Comparison of ENCODE assay signal across 15 cellular contexts in the genomic region with DNA sequence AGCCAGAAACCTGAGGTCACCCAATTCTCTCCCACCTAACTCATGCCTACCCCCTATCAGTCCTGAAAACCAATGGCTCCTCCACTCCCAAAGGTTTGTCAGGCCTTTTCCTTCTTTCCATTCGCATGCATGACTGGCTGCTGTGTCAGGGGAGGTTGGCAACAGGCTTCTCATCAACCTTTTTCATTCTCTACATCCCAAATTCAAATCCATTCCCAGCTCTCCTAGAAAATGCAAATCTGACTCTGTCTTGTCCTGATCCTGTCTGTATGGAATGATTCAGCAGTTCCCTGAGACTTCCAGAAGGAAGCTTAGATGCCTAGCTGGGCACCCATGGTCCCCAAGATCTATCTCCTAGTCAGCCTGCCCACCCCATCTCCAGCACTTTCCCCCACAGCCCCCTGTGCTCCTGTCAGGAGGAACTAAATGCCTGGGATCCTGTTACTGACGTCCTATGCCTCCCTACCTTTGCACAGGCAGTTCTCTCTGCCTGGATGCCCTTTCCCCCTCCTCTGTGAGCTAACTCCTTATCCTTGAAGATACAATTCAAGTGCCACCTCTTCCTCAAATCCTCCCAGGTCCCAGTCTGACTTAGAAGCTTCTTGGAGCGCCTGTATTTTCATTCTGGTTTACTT. TPM values are rescaled to one million over a fixed set of nuclear protein-coding genes. Genes with fewer than 3 reads are reported as not detected.
DNase-seq lines count a peak whose midpoint lies in the region; ATAC-seq, FAIRE-seq and TF ChIP-seq lines count a peak whose summit lies in the region.
"Had no signal": no experiment of that assay in that cellular context is flagged by ENCODE, and none has a peak within 500 bp of the region (broad histone marks: within the 10 kb centered on the region; RNA-seq: fewer than 3 reads in every experiment).

No MANE protein-coding gene starts in this region.

- peaks cover 26% of the 10 kb centered on the region for H3K4me1 Mint-ChIP-seq in CD8-positive, alpha-beta T cell (ENCODE audit: low read depth)

- DNase-seq in CD8-positive, alpha-beta T cell, result no peak
- DNase-seq in urothelium cell line (ENCODE audit: low spot score) (no peak), NCI-H1417 treated with DMSO at 0.1 percent for 48 hours (lab: John Stamatoyannopoulos, UW) (no peak), small intestine (no peak), GM10248 (ENCODE audit: extremely low spot score) (no peak)
- DNase-seq: effector CD4-positive, alpha-beta T cell; left colon; stimulated activated CD4-positive, alpha-beta T cell treated with anti-CD3 and anti-CD28 coated beads, Interleukin-15, amount 100 ng/mL, for 24 hours; T-helper 9 cell had no signal

- H3K4me3 ChIP-seq in CD8-positive, alpha-beta T cell (ENCODE audit: low read depth, low read length), result no peak overlapping the region
- peak overlapping the region; percentile 58; the same call in 1 of the 2 replicates for H3K4me3 ChIP-seq in iPS-20b (ENCODE audit: low read length)
- no peak overlapping the region for H3K4me3 ChIP-seq in rectal smooth muscle tissue (ENCODE audit: low read length)
- no peak overlapping the region for H3K4me3 ChIP-seq in small intestine (ENCODE audit: low read depth in 1 of 2, low read length in 2 of 2)

- ATAC-seq in CD8-positive, alpha-beta T cell, result no peak

- peaks cover 16% of the 10 kb centered on the region for H3K4me1 ChIP-seq in CD8-positive, alpha-beta T cell (ENCODE audit: insufficient read depth, low read length)
- peaks cover 22% of the 10 kb centered on the region for H3K4me1 ChIP-seq in iPS-20b (ENCODE audit: insufficient read depth, low read length)
- peaks cover 19% of the 10 kb centered on the region for H3K4me1 ChIP-seq in rectal smooth muscle tissue (ENCODE audit: control insufficient read depth, insufficient read depth, low read length)
- H3K4me1 ChIP-seq in small intestine (ENCODE audit: control insufficient read depth in 2 of 2, insufficient read depth in 1 of 2, low read depth in 1 of 2, low read length in 1 of 2), result no peaks in the 10 kb centered on the region

- no peaks in the 10 kb centered on the region for H3K9me3 ChIP-seq in CD8-positive, alpha-beta T cell (ENCODE audit: low read length)
- H3K9me3 ChIP-seq in iPS-20b (ENCODE audit: insufficient read depth, low read depth, low read length) (no peaks in the 10 kb centered on the region), small intestine (ENCODE audit: control insufficient read depth, low read depth) (no peaks in the 10 kb centered on the region)
- H3K9me3 ChIP-seq: upper lobe of left lung had no signal

- TF ChIP-seq CTCF in CD8-positive, alpha-beta T cell (IDR thresholded peaks at IDR 0.05), result no peak
- no peak for TF ChIP-seq CTCF in GM10248 (IDR thresholded peaks at IDR 0.05; ENCODE audit: control extremely low read depth, extremely low read depth, low read depth, missing control alignments)

- POLR2A ChIA-PET in CD8-positive, alpha-beta T cell (lab: Charles Lee), result interaction anchor here (3.6 kb wide), 1 partner anchor 8 kb away, joined by 13 read pairs; no protein-coding TSS in a partner anchor
- POLR2A ChIA-PET in GM10248 (lab: Yijun Ruan, JAX), result no interaction called here

- CTCF ChIA-PET in CD8-positive, alpha-beta T cell (lab: Charles Lee), result interaction anchor here (1.1 to 2.8 kb wide), 5 partner anchors 15 to 54 kb away, joined by 3 to 19 read pairs (median 6); no protein-coding TSS in a partner anchor
- CTCF ChIA-PET in GM10248 (lab: Yijun Ruan, JAX), result interaction anchor here (0.5 to 1.8 kb wide), 11 partner anchors 9 to 399 kb away, joined by 3 to 6 read pairs (median 3); partner anchors contain the start of gene TSFM

- H3K36me3 Mint-ChIP-seq in CD8-positive, alpha-beta T cell, result no peaks in the 10 kb centered on the region

- 73 to 82% (median 79%) methylated on average over 3 of the region's 3 CpGs for WGBS in small intestine, 3 donors

- H3K9me3 Mint-ChIP-seq in CD8-positive, alpha-beta T cell, result no peaks in the 10 kb centered on the region

- intact Hi-C loops in CD8-positive, alpha-beta T cell (cut with DNase I, micrococcal nuclease), result no loop called here

- H3K36me3 ChIP-seq in CD8-positive, alpha-beta T cell (ENCODE audit: insufficient read depth, low read length), result no peaks in the 10 kb centered on the region
- H3K36me3 ChIP-seq in iPS-20b (ENCODE audit: insufficient read depth, low read depth, low read length), result no peaks in the 10 kb centered on the region
- no peaks in the 10 kb centered on the region for H3K36me3 ChIP-seq in rectal smooth muscle tissue (ENCODE audit: control insufficient read depth, insufficient read depth, low read length)
- H3K36me3 ChIP-seq in small intestine (ENCODE audit: control insufficient read depth in 2 of 2, insufficient read depth in 2 of 2, low read length in 2 of 2), result no peaks in the 10 kb centered on the region
- H3K36me3 ChIP-seq: upper lobe of left lung had no signal

- H3K27ac Mint-ChIP-seq in CD8-positive, alpha-beta T cell, result no peak overlapping the region

- H3K4me3 Mint-ChIP-seq in CD8-positive, alpha-beta T cell, result peak overlapping the region; percentile 44

- H3K27ac ChIP-seq in CD8-positive, alpha-beta T cell (ENCODE audit: low read depth, low read length), result no peak overlapping the region
- H3K27ac ChIP-seq in angular gyrus (ENCODE audit: low read depth, low read length) (peak overlapping the region; percentile 33), iPS-20b (ENCODE audit: low read length) (peak overlapping the region; percentile 72), rectal smooth muscle tissue (ENCODE audit: low read depth, low read length) (peak overlapping the region; percentile 94), small intestine (ENCODE audit: low read depth in 1 of 2, low read length in 1 of 2) (peak overlapping the region in 1 of 2 donors; percentile 52)

- no peak for FAIRE-seq in urothelium cell line (lab: Jason Lieb, UNC)
- no peak for FAIRE-seq in small intestine (lab: Jason Lieb, UNC)
- FAIRE-seq: frontal cortex, RCC 7860 had no signal

- no peaks in the 10 kb centered on the region for H3K27me3 ChIP-seq in CD8-positive, alpha-beta T cell (ENCODE audit: insufficient read depth, low read length)
- H3K27me3 ChIP-seq in iPS-20b (ENCODE audit: insufficient read depth, low read length), result peaks cover 18% of the 10 kb centered on the region
- no peaks in the 10 kb centered on the region for H3K27me3 ChIP-seq in rectal smooth muscle tissue (ENCODE audit: control insufficient read depth, insufficient read depth, low read length)
- H3K27me3 ChIP-seq in small intestine (ENCODE audit: control insufficient read depth in 2 of 2, insufficient read depth in 2 of 2, low read length in 2 of 2), result peaks cover 0 to 1% of the 10 kb centered on the region in 2 donors
- H3K27me3 ChIP-seq: upper lobe of left lung had no signal

- peak overlapping the region; percentile 75; the same call in 1 of the 2 replicates for H3K9ac ChIP-seq in iPS-20b (ENCODE audit: low read depth, low read length)
- H3K9ac ChIP-seq in rectal smooth muscle tissue (ENCODE audit: low read length), result no peak overlapping the region

- peaks cover 16% of the 10 kb centered on the region for H3K27me3 Mint-ChIP-seq in CD8-positive, alpha-beta T cell (ENCODE audit: low read depth)

RNA-seq across cellular contexts. Expression of gene CTDSP2, which starts 5.1 kb away (rescaled TPM):
- 10 to 100 TPM; 68.1 to 70.5 TPM for total RNA-seq in CD8-positive, alpha-beta T cell
- 10 to 100 TPM; 35.1 to 58.1 (median 45.4) TPM for polyA plus RNA-seq in small intestine

RNA-seq across cellular contexts. Expression of gene AVIL, which starts 33.1 kb away (rescaled TPM):
- 1 to 10 TPM in 1 of 2 experiments, under 1 TPM in 1; 0.65 to 1.1 TPM for total RNA-seq in CD8-positive, alpha-beta T cell
- polyA plus RNA-seq in small intestine, result 10 to 100 TPM; 13.4 to 16.5 (median 16.2) TPM
